In genomic region chr12:119128527-119128926, GRCh38 we compare ENCODE assay signal across 36 cellular contexts. TPM values are rescaled to one million over a fixed set of nuclear protein-coding genes. Genes with fewer than 3 reads are reported as not detected.
"Had no signal": no experiment of that assay in that cellular context is flagged by ENCODE, and none has a peak within 500 bp of the region (broad histone marks: within the 10 kb centered on the region; RNA-seq: fewer than 3 reads in every experiment).

No MANE protein-coding gene starts in this region.

- ATAC-seq: activated CD4-positive, alpha-beta T cell treated with anti-CD3 and anti-CD28 coated beads for 36 hours; activated CD8-positive, alpha-beta T cell treated with anti-CD3 and anti-CD28 coated beads for 36 hours; activated naive CD4-positive, alpha-beta T cell treated with anti-CD3 and anti-CD28 coated beads, Interleukin-2, amount 50 U/mL, for 72 hours; activated T-cell treated with anti-CD3 and anti-CD28 coated beads, Interleukin-2, amount 50 U/mL, for 4 hours; activated T-cell treated with anti-CD3 and anti-CD28 coated beads, Interleukin-2, amount 50 U/mL, for 72 hours; activated T-helper 17 cell treated with anti-CD3 and anti-CD28 coated beads, Interleukin-2, amount 50 U/mL, for 72 hours; body of pancreas had no signal

- H3K27ac ChIP-seq: adrenal gland, body of pancreas, brain microvascular endothelial cell, breast epithelium, WERI-Rb-1 had no signal

- H3K4me3 Mint-ChIP-seq: activated B cell treated with CpG ODN at 0.5 μM for 24 hours; activated CD4-positive, alpha-beta T cell treated with anti-CD3 and anti-CD28 coated beads for 36 hours; activated CD4-positive, alpha-beta T cell treated with anti-CD3 and anti-CD28 coated beads, Interleukin-2, amount 10 ng/mL, durations not matched to agents 7 days and 5 days; activated CD8-positive, alpha-beta T cell treated with anti-CD3 and anti-CD28 coated beads for 36 hours; activated naive CD4-positive, alpha-beta T cell treated with anti-CD3 and anti-CD28 coated beads for 36 hours; activated naive CD8-positive, alpha-beta T cell treated with anti-CD3 and anti-CD28 coated beads for 36 hours; activated T-cell treated with anti-CD3 and anti-CD28 coated beads, Interleukin-2, amount 50 U/mL, for 4 hours; activated T-cell treated with anti-CD3 and anti-CD28 coated beads, Interleukin-2, amount 50 U/mL, for 72 hours; activated T-helper 1 cell treated with anti-CD3 and anti-CD28 coated beads, Interleukin-12 subunit alpha, Interleukin-12 subunit beta, Interleukin-2, Interleukin-4 antibody, amounts not matched to agents 30 ng/mL and 10 ng/mL and 1 ng/mL, durations not matched to agents 14 hours and 24 hours and 36 hours; activated T-helper 17 cell treated with anti-CD3 and anti-CD28 coated beads, Interleukin-2, amount 50 U/mL, for 72 hours; T-helper 1 cell treated with Interleukin-12 subunit alpha and Interleukin-12 subunit beta and Interleukin-4 antibody, amounts not matched to agents 30 μg/mL and 1 μg/mL, for 36 hours; T-helper 2 cell treated with Interferon-gamma antibody and Interleukin-4, amounts not matched to agents 5 μg/mL and 100 μg/mL, for 36 hours had no signal

- H3K4me1 ChIP-seq: adrenal gland, body of pancreas, breast epithelium had no signal

- H3K36me3 Mint-ChIP-seq: activated naive CD4-positive, alpha-beta T cell treated with anti-CD3 and anti-CD28 coated beads, Interleukin-2, amount 50 U/mL, for 72 hours; activated naive CD8-positive, alpha-beta T cell treated with anti-CD3 and anti-CD28 coated beads for 36 hours had no signal

- H3K4me3 ChIP-seq: adrenal gland, body of pancreas, breast epithelium had no signal

- H3K36me3 ChIP-seq: adrenal gland, brain microvascular endothelial cell, breast epithelium had no signal

- H3K4me1 Mint-ChIP-seq: activated B cell treated with CpG ODN at 0.5 μM for 24 hours; activated CD4-positive, alpha-beta T cell treated with anti-CD3 and anti-CD28 coated beads for 36 hours; activated CD4-positive, alpha-beta T cell treated with anti-CD3 and anti-CD28 coated beads, Interleukin-2, amount 10 ng/mL, durations not matched to agents 7 days and 5 days; activated naive CD8-positive, alpha-beta T cell treated with anti-CD3 and anti-CD28 coated beads for 36 hours; activated T-helper 17 cell treated with anti-CD3 and anti-CD28 coated beads, Interleukin-2, amount 50 U/mL, for 72 hours had no signal

- H3K27ac Mint-ChIP-seq: activated B cell treated with CpG ODN at 0.5 μM for 24 hours; activated CD4-positive, alpha-beta T cell treated with anti-CD3 and anti-CD28 coated beads for 36 hours; activated CD4-positive, alpha-beta T cell treated with anti-CD3 and anti-CD28 coated beads, Interleukin-2, amount 10 ng/mL, durations not matched to agents 7 days and 5 days; activated CD8-positive, alpha-beta T cell treated with anti-CD3 and anti-CD28 coated beads for 36 hours; activated naive CD4-positive, alpha-beta T cell treated with anti-CD3 and anti-CD28 coated beads for 36 hours; activated naive CD4-positive, alpha-beta T cell treated with anti-CD3 and anti-CD28 coated beads, Interleukin-2, amount 50 U/mL, for 72 hours; activated naive CD8-positive, alpha-beta T cell treated with anti-CD3 and anti-CD28 coated beads for 36 hours; activated T-cell treated with anti-CD3 and anti-CD28 coated beads, Interleukin-2, amount 50 U/mL, for 72 hours; activated T-helper 1 cell treated with anti-CD3 and anti-CD28 coated beads, Interleukin-12 subunit alpha, Interleukin-12 subunit beta, Interleukin-2, Interleukin-4 antibody, amounts not matched to agents 30 ng/mL and 10 ng/mL and 1 ng/mL, durations not matched to agents 14 hours and 24 hours and 36 hours; activated T-helper 17 cell treated with anti-CD3 and anti-CD28 coated beads, Interleukin-2, amount 50 U/mL, for 72 hours; T-helper 1 cell treated with Interleukin-12 subunit alpha and Interleukin-12 subunit beta and Interleukin-4 antibody, amounts not matched to agents 30 μg/mL and 1 μg/mL, for 36 hours; T-helper 2 cell treated with Interferon-gamma antibody and Interleukin-4, amounts not matched to agents 5 μg/mL and 100 μg/mL, for 36 hours had no signal

- DNase-seq: activated B cell treated with CpG ODN at 0.5 μM for 24 hours; activated CD4-positive, alpha-beta T cell treated with anti-CD3 and anti-CD28 coated beads for 36 hours; activated CD4-positive, alpha-beta T cell treated with anti-CD3 and anti-CD28 coated beads for 48 hours; activated CD4-positive, alpha-beta T cell treated with anti-CD3 and anti-CD28 coated beads, Interleukin-2, amount 10 ng/mL, durations not matched to agents 7 days and 5 days; activated CD4-positive, alpha-beta T cell treated with anti-CD3 and anti-CD28 coated beads, Interleukin-2, amount 50 U/mL, for 48 hours; activated CD4-positive, CD25-positive, alpha-beta regulatory T cell treated with anti-CD3 and anti-CD28 coated beads, Interleukin-2, amount 50 U/mL, for 72 hours; activated CD8-positive, alpha-beta memory T cell treated with anti-CD3 and anti-CD28 coated beads, Interleukin-2, amount 50 U/mL, for 4 hours; activated CD8-positive, alpha-beta T cell treated with anti-CD3 and anti-CD28 coated beads for 36 hours; activated effector memory CD4-positive, alpha-beta T cell treated with anti-CD3 and anti-CD28 coated beads, Interleukin-2, amount 50 U/mL, for 16 hours; activated gamma-delta T cell treated with Interleukin-2 at 50 U/mL for 16 hours; activated naive CD4-positive, alpha-beta T cell; activated naive CD4-positive, alpha-beta T cell treated with anti-CD3 and anti-CD28 coated beads for 36 hours; activated naive CD4-positive, alpha-beta T cell treated with anti-CD3 and anti-CD28 coated beads, Interleukin-2, amount 50 U/mL, for 16 hours; activated naive CD8-positive, alpha-beta T cell treated with anti-CD3 and anti-CD28 coated beads for 36 hours; activated T-cell treated with anti-CD3 and anti-CD28 coated beads for 4 hours; activated T-cell treated with anti-CD3 and anti-CD28 coated beads, Interleukin-2, amount 50 U/mL, for 1 hour; activated T-cell treated with anti-CD3 and anti-CD28 coated beads, Interleukin-2, amount 50 U/mL, for 4 hours; activated T-cell treated with anti-CD3 and anti-CD28 coated beads, Interleukin-2, amount 50 U/mL, for 72 hours; adrenal gland; amniotic stem cell; aorta; body of pancreas; brain microvascular endothelial cell; central memory CD4-positive, alpha-beta T cell; SW 1271; T-helper 1 cell; T-helper 2 cell; T-helper 9 cell; WERI-Rb-1 had no signal

- H3K9me3 ChIP-seq: body of pancreas had no signal

- H3K27me3 Mint-ChIP-seq: activated B cell treated with CpG ODN at 0.5 μM for 24 hours; activated CD4-positive, alpha-beta T cell treated with anti-CD3 and anti-CD28 coated beads, Interleukin-2, amount 10 ng/mL, durations not matched to agents 7 days and 5 days; activated CD8-positive, alpha-beta T cell treated with anti-CD3 and anti-CD28 coated beads for 36 hours; activated naive CD8-positive, alpha-beta T cell treated with anti-CD3 and anti-CD28 coated beads for 36 hours had no signal

- H3K27me3 ChIP-seq: adrenal gland, body of pancreas, brain microvascular endothelial cell, breast epithelium had no signal

RNA-seq across cellular contexts. Expression of gene HSPB8, which starts 50.2 kb away (rescaled TPM):
- total RNA-seq: activated B cell treated with CpG ODN at 0.5 μM for 24 hours; activated CD4-positive, alpha-beta T cell treated with anti-CD3 and anti-CD28 coated beads for 36 hours; activated CD4-positive, alpha-beta T cell treated with anti-CD3 and anti-CD28 coated beads, Interleukin-2, amount 10 ng/mL, durations not matched to agents 7 days and 5 days; activated CD8-positive, alpha-beta memory T cell treated with anti-CD3 and anti-CD28 coated beads for 36 hours; activated CD8-positive, alpha-beta T cell treated with anti-CD3 and anti-CD28 coated beads for 36 hours; activated naive CD4-positive, alpha-beta T cell treated with anti-CD3 and anti-CD28 coated beads for 36 hours; activated naive CD4-positive, alpha-beta T cell treated with anti-CD3 and anti-CD28 coated beads, Interleukin-2, amount 50 U/mL, for 72 hours; activated naive CD8-positive, alpha-beta T cell treated with anti-CD3 and anti-CD28 coated beads for 36 hours; activated T-cell treated with anti-CD3 and anti-CD28 coated beads, Interleukin-2, amount 50 U/mL, for 4 hours; activated T-cell treated with anti-CD3 and anti-CD28 coated beads, Interleukin-2, amount 50 U/mL, for 72 hours; activated T-helper 1 cell treated with anti-CD3 and anti-CD28 coated beads, Interleukin-12 subunit alpha, Interleukin-12 subunit beta, Interleukin-2, Interleukin-4 antibody, amounts not matched to agents 30 ng/mL and 10 ng/mL and 1 ng/mL, durations not matched to agents 14 hours and 24 hours and 36 hours; activated T-helper 17 cell treated with anti-CD3 and anti-CD28 coated beads, Interleukin-2, amount 50 U/mL, for 72 hours had no signal
